In the genomic region with DNA sequence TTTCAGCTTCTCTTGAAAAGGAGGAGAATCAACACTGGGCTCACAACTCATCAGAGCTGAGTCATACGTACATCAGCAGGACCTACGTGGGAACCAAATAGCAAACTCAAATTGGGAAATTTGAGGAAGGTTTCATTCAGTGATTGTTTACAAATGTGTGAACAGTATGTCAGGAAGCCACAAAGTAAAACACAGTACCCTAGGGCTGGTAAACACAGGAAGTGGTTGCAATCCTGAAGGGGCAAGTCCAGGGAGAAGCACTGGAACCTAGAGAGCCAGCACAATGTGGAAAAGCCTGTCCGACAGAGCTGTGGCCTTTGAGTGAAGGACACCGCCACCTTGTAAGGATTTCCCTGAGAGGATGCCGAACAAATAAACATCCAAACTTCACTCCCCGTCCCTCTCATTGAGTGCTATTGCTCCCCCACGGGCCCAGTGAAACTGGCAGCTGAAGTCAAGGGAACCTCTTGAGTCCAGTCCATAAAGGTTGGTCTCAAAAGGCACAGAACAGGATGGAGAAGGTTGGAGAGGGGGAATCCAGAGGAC, we compare ENCODE assay signal across 10 cellular contexts. TPM values are rescaled to one million over a fixed set of nuclear protein-coding genes. Genes with fewer than 3 reads are reported as not detected.
A peak's percentile ranks its signal among the peaks of the same experiment; 100 is the strongest.
DNase-seq lines count a peak whose midpoint lies in the region; ATAC-seq, FAIRE-seq and TF ChIP-seq lines count a peak whose summit lies in the region.
"Had no signal": no experiment of that assay in that cellular context is flagged by ENCODE, and none has a peak within 500 bp of the region (broad histone marks: within the 10 kb centered on the region; RNA-seq: fewer than 3 reads in every experiment).

No MANE protein-coding gene starts in this region.

- in situ Hi-C loops in ACHN (cut with HindIII; ENCODE audit: low pct_ligation_motif_present, low pct_unique_long_range_greater_than_20kb, low sequenced_read_pairs), result no loop called here

- no peaks in the 10 kb centered on the region for H3F3A ChIP-seq in smooth muscle cell (ENCODE audit: low read depth)

- no peaks in the 10 kb centered on the region for H4K20me1 ChIP-seq in endothelial cell of umbilical vein (replicated peaks; ENCODE audit: control insufficient read depth, extremely low read depth, insufficient read depth, low read length)
- H4K20me1 ChIP-seq in smooth muscle cell (ENCODE audit: low read depth), result no peaks in the 10 kb centered on the region

- no peak for TF ChIP-seq CTCF in RWPE2 (IDR thresholded peaks at IDR 0.05; ENCODE audit: poor library complexity, severe bottlenecking)
- TF ChIP-seq CTCF in endothelial cell of umbilical vein (IDR thresholded peaks at IDR 0.05; ENCODE audit: extremely low read depth in 1 of 2, insufficient read depth in 1 of 2, low read depth in 1 of 2, low read length in 2 of 2), result no peak
- TF ChIP-seq CTCF in smooth muscle cell (IDR thresholded peaks at IDR 0.05; ENCODE audit: borderline replicate concordance, insufficient read depth, poor library complexity, severe bottlenecking), result no peak

- H3K27me3 ChIP-seq in RWPE2 (ENCODE audit: insufficient read depth, poor library complexity, severe bottlenecking) (no peaks in the 10 kb centered on the region), endothelial cell of umbilical vein (ENCODE audit: control insufficient read depth in 2 of 2, insufficient read depth in 2 of 2, low read length in 2 of 2) (no peaks in the 10 kb centered on the region), smooth muscle cell (ENCODE audit: low read depth) (no peaks in the 10 kb centered on the region)

- H3K9me1 ChIP-seq in endothelial cell of umbilical vein (replicated peaks; ENCODE audit: control insufficient read depth, extremely low read depth, insufficient read depth, low read length), result no peaks in the 10 kb centered on the region

- ATAC-seq in RWPE2 (ENCODE audit: low read depth), result peak; percentile 95

- whole genome bisulfite sequencing in smooth muscle cell (ENCODE audit: low lambda C conversion rate), result 44% methylated on average over 7 of the region's 7 CpGs

- H3K4me3 Mint-ChIP-seq in T-helper 1 cell treated with Interleukin-12 subunit alpha and Interleukin-12 subunit beta and Interleukin-4 antibody, amounts not matched to agents 30 μg/mL and 1 μg/mL, for 36 hours, result no peak overlapping the region
- H3K4me3 Mint-ChIP-seq: mesothelial cell of epicardium had no signal

- CTCF ChIA-PET in endothelial cell of umbilical vein (lab: Charles Lee), result interaction anchor here (0.8 to 1.4 kb wide), 4 partner anchors 17 to 29 kb away, joined by 3 to 6 read pairs (median 4); no protein-coding TSS in a partner anchor

- H3K4me3 ChIP-seq in RWPE2 (ENCODE audit: severe bottlenecking) (no peak overlapping the region), endothelial cell of umbilical vein (replicated peaks in 1 of 3; ENCODE audit: insufficient read depth in 1 of 3, low read depth in 1 of 3, low read length in 3 of 3) (no peak overlapping the region), smooth muscle cell (no peak overlapping the region)

- peaks cover 32% of the 10 kb centered on the region for H3K36me3 Mint-ChIP-seq in T-helper 1 cell treated with Interleukin-12 subunit alpha and Interleukin-12 subunit beta and Interleukin-4 antibody, amounts not matched to agents 30 μg/mL and 1 μg/mL, for 36 hours (ENCODE audit: low read depth)
- H3K36me3 Mint-ChIP-seq: mesothelial cell of epicardium had no signal

- peak overlapping the region; percentile 14 for H3K27ac Mint-ChIP-seq in T-helper 1 cell treated with Interleukin-12 subunit alpha and Interleukin-12 subunit beta and Interleukin-4 antibody, amounts not matched to agents 30 μg/mL and 1 μg/mL, for 36 hours
- H3K27ac Mint-ChIP-seq: mesothelial cell of epicardium had no signal

- no peaks in the 10 kb centered on the region for H3K79me2 ChIP-seq in endothelial cell of umbilical vein (ENCODE audit: control insufficient read depth, insufficient read depth, low read length)
- no peaks in the 10 kb centered on the region for H3K79me2 ChIP-seq in smooth muscle cell (ENCODE audit: low read depth)

- peaks cover 17% of the 10 kb centered on the region for H3K4me1 Mint-ChIP-seq in T-helper 1 cell treated with Interleukin-12 subunit alpha and Interleukin-12 subunit beta and Interleukin-4 antibody, amounts not matched to agents 30 μg/mL and 1 μg/mL, for 36 hours (ENCODE audit: low read depth)
- H3K4me1 Mint-ChIP-seq: mesothelial cell of epicardium had no signal

- H3K27ac ChIP-seq in RWPE2 (ENCODE audit: poor library complexity, severe bottlenecking), result peak overlapping the region; percentile 91
- H3K27ac ChIP-seq in endothelial cell of umbilical vein (ENCODE audit: insufficient read depth, low read depth, low read length), result peak overlapping the region; percentile 14
- peak overlapping the region; percentile 44 for H3K27ac ChIP-seq in smooth muscle cell (ENCODE audit: low read depth)

- no peaks in the 10 kb centered on the region for H3K9me3 Mint-ChIP-seq in T-helper 1 cell treated with Interleukin-12 subunit alpha and Interleukin-12 subunit beta and Interleukin-4 antibody, amounts not matched to agents 30 μg/mL and 1 μg/mL, for 36 hours
- H3K9me3 Mint-ChIP-seq: mesothelial cell of epicardium had no signal

- no peaks in the 10 kb centered on the region for H3K27me3 Mint-ChIP-seq in T-helper 1 cell treated with Interleukin-12 subunit alpha and Interleukin-12 subunit beta and Interleukin-4 antibody, amounts not matched to agents 30 μg/mL and 1 μg/mL, for 36 hours (ENCODE audit: low read depth)

- no peak overlapping the region for H3K9ac ChIP-seq in endothelial cell of umbilical vein (replicated peaks; ENCODE audit: extremely low read depth, insufficient read depth, low read length)
- H3K9ac ChIP-seq in smooth muscle cell (ENCODE audit: low read depth), result no peak overlapping the region

- intact Hi-C loops in endothelial cell of umbilical vein (cut with micrococcal nuclease), result loop anchor here (1.0 kb wide), 1 partner anchor 8 kb away; no protein-coding TSS in a partner anchor

- dilution Hi-C loops in endothelial cell of umbilical vein (cut with MboI; ENCODE audit: extremely low pct_ligation_motif_present, low sequenced_read_pairs), result no loop called here

- peaks cover 38% of the 10 kb centered on the region for H3K4me1 ChIP-seq in RWPE2 (ENCODE audit: insufficient read depth, poor library complexity, severe bottlenecking)
- peaks cover 20% of the 10 kb centered on the region for H3K4me1 ChIP-seq in endothelial cell of umbilical vein (ENCODE audit: control insufficient read depth, extremely low read depth, insufficient read depth, low read length)
- H3K4me1 ChIP-seq in smooth muscle cell (ENCODE audit: low read depth), result no peaks in the 10 kb centered on the region

- FAIRE-seq in endothelial cell of umbilical vein (lab: Jason Lieb, UNC), result peak; percentile 76

- BruUV-seq in endothelial cell of umbilical vein (replicated peaks; lab: Mats Ljungman, UMichigan), result TSS peak; percentile 92

- DNase-seq in T-helper 1 cell (no peak), RWPE2 (ENCODE audit: low spot score) (peak; percentile 93), endothelial cell of umbilical vein (ENCODE audit: low read depth, low spot score) (peak; percentile 65), smooth muscle cell (lab: John Stamatoyannopoulos, UW; ENCODE audit: unreplicated experiment) (no peak), ACHN (no peak), cerebellar nuclear complex (lab: John Stamatoyannopoulos, UW) (no peak), globus pallidus (ENCODE audit: low spot score) (no peak)
- DNase-seq: NCI-H146 had no signal

- H3K4me2 ChIP-seq in endothelial cell of umbilical vein (ENCODE audit: insufficient read depth, low read length) (no peak overlapping the region), smooth muscle cell (no peak overlapping the region)

- H3K9me3 ChIP-seq in RWPE2 (ENCODE audit: severe bottlenecking), result no peaks in the 10 kb centered on the region
- H3K9me3 ChIP-seq in endothelial cell of umbilical vein (replicated peaks; ENCODE audit: control insufficient read depth, insufficient read depth, low read length), result no peaks in the 10 kb centered on the region
- H3K9me3 ChIP-seq in smooth muscle cell (replicated peaks; ENCODE audit: low read depth), result no peaks in the 10 kb centered on the region

- peak overlapping the region; percentile 43 for H2AFZ ChIP-seq in endothelial cell of umbilical vein (ENCODE audit: low read depth, low read length)
- H2AFZ ChIP-seq in smooth muscle cell (ENCODE audit: low read depth), result no peak overlapping the region

- H3K36me3 ChIP-seq in RWPE2 (ENCODE audit: low read depth), result no peaks in the 10 kb centered on the region
- no peaks in the 10 kb centered on the region for H3K36me3 ChIP-seq in endothelial cell of umbilical vein (ENCODE audit: control insufficient read depth in 2 of 2, extremely low read depth in 1 of 2, insufficient read depth in 2 of 2, low read length in 2 of 2)
- H3K36me3 ChIP-seq in smooth muscle cell (ENCODE audit: low read depth), result no peaks in the 10 kb centered on the region

- POLR2A ChIA-PET in endothelial cell of umbilical vein (lab: Charles Lee), result no interaction called here

- no peak for TF ChIP-seq POLR2A in endothelial cell of umbilical vein (IDR thresholded peaks at IDR 0.05; ENCODE audit: low read depth, low read length)

TF ChIP-seq in endothelial cell of umbilical vein, 7 proteins besides CTCF, POLR2A, EP300 and RAD21 (continues in another document):
- TF ChIP-seq EZH2 (IDR thresholded peaks at IDR 0.05; ENCODE audit: borderline replicate concordance, low read depth, low read length, severe bottlenecking) (no peak), JUN (IDR thresholded peaks at IDR 0.05; ENCODE audit: borderline replicate concordance, insufficient read depth, insufficient read length, low read depth) (no peak), POLR2AphosphoS5 (IDR thresholded peaks at IDR 0.05; ENCODE audit: insufficient read depth, low read depth, low read length) (peak; percentile 34), MYC (IDR thresholded peaks at IDR 0.05; ENCODE audit: low read depth, low read length) (no peak), FOS (IDR thresholded peaks at IDR 0.05; ENCODE audit: borderline replicate concordance, insufficient read depth, low read length) (peak; percentile 83)
- TF ChIP-seq, protein P1, sequence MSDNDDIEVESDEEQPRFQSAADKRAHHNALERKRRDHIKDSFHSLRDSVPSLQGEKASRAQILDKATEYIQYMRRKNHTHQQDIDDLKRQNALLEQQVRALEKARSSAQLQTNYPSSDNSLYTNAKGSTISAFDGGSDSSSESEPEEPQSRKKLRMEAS (IDR thresholded peaks at IDR 0.05; ENCODE audit: insufficient read depth, insufficient read length), result no peak

RNA-seq across cellular contexts. Expression of a gene that starts 26.7 kb away (rescaled TPM):
- total RNA-seq in endothelial cell of umbilical vein (38.0 and 39.5 TPM in 2 replicates), smooth muscle cell (30.2 and 33.4 TPM in 2 replicates)
- polyA plus RNA-seq in endothelial cell of umbilical vein (7.0 and 9.2 TPM in 2 replicates), smooth muscle cell (3.6 and 6.6 TPM in 2 replicates)
- polyA plus RNA-seq in endothelial cell of umbilical vein (2011; cell fraction: cytosol; rRNA removed), result 2.8 and 2.9 TPM in 2 replicates
- polyA plus RNA-seq in endothelial cell of umbilical vein (2011; cell fraction: nucleus; rRNA removed), result 41.6 and 47.1 TPM in 2 replicates
- polyA plus RNA-seq in endothelial cell of umbilical vein (2012), result 7.2 and 10.1 TPM in 2 replicates
- polyA minus RNA-seq in endothelial cell of umbilical vein, result 60.0 and 66.7 TPM in 2 replicates
- 27.1 TPM for polyA minus RNA-seq in endothelial cell of umbilical vein (2011; cell fraction: cytosol; rRNA and poly(A)+ RNA removed)
- 112 and 187 TPM in 2 replicates for polyA minus RNA-seq in endothelial cell of umbilical vein (2011; cell fraction: nucleus; rRNA and poly(A)+ RNA removed)

Comparison
In these comparisons a context has a peak if more than half of its experiments do, and no peak if none do; other contexts are left out.
1. DNase-seq: peak in RWPE2 (single experiment) and endothelial cell of umbilical vein (single experiment); none in T-helper 1 cell (0 of 5), smooth muscle cell (single experiment), ACHN (single experiment), cerebellar nuclear complex (0 of 2) and globus pallidus (single experiment).
2. H3K27ac ChIP-seq: peak in every context shown above with its lines; median percentile 91 in RWPE2; 44 in smooth muscle cell; 14 in endothelial cell of umbilical vein.